In genomic region chr9:33125871-33126822, GRCh38 we compare ENCODE assay signal across 10 cellular contexts. TPM values are rescaled to one million over a fixed set of nuclear protein-coding genes. Genes with fewer than 3 reads are reported as not detected.
DNase-seq lines count a peak whose midpoint lies in the region; ATAC-seq, FAIRE-seq and TF ChIP-seq lines count a peak whose summit lies in the region.
"Had no signal": no experiment of that assay in that cellular context is flagged by ENCODE, and none has a peak within 500 bp of the region (broad histone marks: within the 10 kb centered on the region; RNA-seq: fewer than 3 reads in every experiment).

No MANE protein-coding gene starts in this region.

- no peak for FAIRE-seq in GM12878 (lab: Jason Lieb, UNC)

- RAD21 ChIA-PET in GM12878 (lab: Charles Lee; ENCODE audit: unreplicated experiment): interaction anchor here (0.7 to 2.3 kb wide), 8 partner anchors 15 to 100 kb away, joined by 3 to 10 read pairs (median 4); no protein-coding TSS in a partner anchor

- H3K4me1 ChIP-seq in GM12878 (ENCODE audit: control insufficient read depth, insufficient read depth, low read length) (peaks cover 43% of the 10 kb centered on the region), osteoblast (ENCODE audit: insufficient read depth, low read length) (peaks cover 18% of the 10 kb centered on the region)

- TF ChIP-seq CTCF in GM12878 (IDR thresholded peaks at IDR 0.05 in 2 of 3, conservative IDR thresholded peaks at IDR 0.05 in 1 of 3; ENCODE audit: control insufficient read depth in 2 of 3, extremely low read depth in 1 of 3, insufficient read depth in 1 of 3, low read depth in 3 of 3, low read length in 3 of 3) (no peak), osteoblast (IDR thresholded peaks at IDR 0.05; ENCODE audit: extremely low read depth, low read depth, low read length) (no peak)

- 31% methylated on average over 8 of the region's 8 CpGs for WGBS in GM12878 (ENCODE audit: insufficient coverage, insufficient replicate concordance, low lambda C conversion rate, missing lambda C conversion rate)

- H3K27me3 ChIP-seq in GM12878 (replicated peaks in 1 of 2; ENCODE audit: control insufficient read depth in 2 of 2, insufficient read depth in 2 of 2, low read length in 1 of 2) (no peaks in the 10 kb centered on the region), osteoblast (ENCODE audit: insufficient read depth, low read length) (no peaks in the 10 kb centered on the region)
- H3K27me3 ChIP-seq: cardiac muscle cell had no signal

- in situ Hi-C loops in GM12878 (cut with MboI): no loop called here

- H2AFZ ChIP-seq in GM12878 (ENCODE audit: control insufficient read depth, low read depth, low read length): no peak overlapping the region
- H2AFZ ChIP-seq in osteoblast (ENCODE audit: low read length): no peak overlapping the region

- CTCF ChIA-PET in GM12878 (lab: Yijun Ruan, JAX): interaction anchor here (0.9 to 3.0 kb wide), 12 partner anchors 10 to 100 kb away, joined by 3 to 21 read pairs (median 5); partner anchors contain the start of gene B4GALT1

- peak overlapping the region; percentile 17 for H3K27ac ChIP-seq in GM12878 (ENCODE audit: control insufficient read depth, insufficient read depth)
- peak overlapping the region; percentile 16 for H3K27ac ChIP-seq in osteoblast (ENCODE audit: low read depth, low read length)
- H3K27ac ChIP-seq: cardiac muscle cell had no signal

- ATAC-seq in GM18517 (IDR thresholded peaks at IDR 0.05; ENCODE audit: unreplicated experiment) (peak; percentile 43), HG03097 (IDR thresholded peaks at IDR 0.05; ENCODE audit: low FRiP score, unreplicated experiment) (peak; percentile 35), GM12878 (0 out of 3 replicates have a peak, but pooled peaks have one; percentile 5)

- H3K9me3 ChIP-seq in GM12878 (replicated peaks; ENCODE audit: control insufficient read depth, insufficient read depth, low read length): no peaks in the 10 kb centered on the region
- no peaks in the 10 kb centered on the region for H3K9me3 ChIP-seq in osteoblast (ENCODE audit: low read depth, low read length)

- intact Hi-C loops in GM12878 (cut with micrococcal nuclease; ENCODE audit: unreplicated experiment): loop anchor here (2.0 to 5.0 kb wide), 2 partner anchors 36 to 99 kb away; no protein-coding TSS in a partner anchor

- POLR2A ChIA-PET in GM12878 (lab: Charles Lee): interaction anchor here (0.9 to 2.2 kb wide), 6 partner anchors 11 to 44 kb away, joined by 3 to 8 read pairs (median 4); no protein-coding TSS in a partner anchor

- TF ChIP-seq EP300 in GM12878 (IDR thresholded peaks at IDR 0.05; ENCODE audit: borderline replicate concordance in 1 of 2, control insufficient read depth in 1 of 2, low read depth in 2 of 2, low read length in 2 of 2): no peak

- peaks cover 2% of the 10 kb centered on the region; the same call in 1 of the 2 replicates for H4K20me1 ChIP-seq in GM12878 (ENCODE audit: control insufficient read depth, insufficient read depth)
- H4K20me1 ChIP-seq in osteoblast (ENCODE audit: insufficient read depth, low read length): peaks cover 33% of the 10 kb centered on the region

- SMC1A ChIA-PET in GM12878 (lab: Charles Lee; ENCODE audit: uncharacterized antibody, unreplicated experiment): interaction anchor here (0.7 to 3.1 kb wide), 17 partner anchors 8 to 107 kb away, joined by 3 to 19 read pairs (median 4); partner anchors contain the start of gene B4GALT1

- TF ChIP-seq RAD21 in GM12878 (IDR thresholded peaks at IDR 0.05; ENCODE audit: insufficient read depth, low read depth, low read length): no peak

- no peak for DNase-seq in GM12878 (ENCODE audit: low read depth, low spot score)
- DNase-seq in osteoblast (ENCODE audit: insufficient read length, low spot score, missing footprints): peak; percentile 87
- no peak for DNase-seq in T-helper 1 cell
- DNase-seq in NCI-H1105 (lab: John Stamatoyannopoulos, UW): no peak
- DNase-seq in activated naive CD4-positive, alpha-beta T cell (lab: John Stamatoyannopoulos, UW): no peak
- no peak for DNase-seq in effector CD8-positive, alpha-beta T cell (lab: John Stamatoyannopoulos, UW)
- DNase-seq: mesendoderm had no signal

- peak; percentile 38; the same call in 1 of the 2 replicates for TF ChIP-seq POLR2A in GM12878 (IDR thresholded peaks at IDR 0.05; ENCODE audit: low read depth, low read length)

- H3K4me3 ChIP-seq in GM12878 (no peak overlapping the region), osteoblast (ENCODE audit: insufficient read depth, low read length) (no peak overlapping the region)
- H3K4me3 ChIP-seq: cardiac muscle cell had no signal

- peaks cover 44% of the 10 kb centered on the region for H3K79me2 ChIP-seq in GM12878 (ENCODE audit: control insufficient read depth, insufficient read depth, low read length)
- H3K79me2 ChIP-seq in osteoblast (ENCODE audit: insufficient read depth, low read length): peaks cover 87% of the 10 kb centered on the region

- H3K36me3 ChIP-seq in GM12878 (ENCODE audit: control insufficient read depth in 2 of 2, insufficient read depth in 2 of 2, low read length in 1 of 2): peaks cover 24 to 32% of the 10 kb centered on the region in 2 experiments
- peaks cover 60% of the 10 kb centered on the region for H3K36me3 ChIP-seq in osteoblast (ENCODE audit: insufficient read depth, low read length)

- BruUV-seq in GM12878 (replicated peaks; lab: Mats Ljungman, UMichigan): no TSS peak

- no peak overlapping the region for H3K9ac ChIP-seq in GM12878 (ENCODE audit: control insufficient read depth, insufficient read depth, low read length)

- H3K4me2 ChIP-seq in GM12878 (ENCODE audit: control insufficient read depth, insufficient read depth) (peak overlapping the region; percentile 4), osteoblast (ENCODE audit: insufficient read depth, low read length) (no peak overlapping the region)

TF ChIP-seq in GM12878, 131 proteins besides CTCF, POLR2A, EP300 and RAD21:
- TF ChIP-seq POLR2AphosphoS5 (IDR thresholded peaks at IDR 0.05; ENCODE audit: low read length) (0 out of 2 replicates have a peak, but pooled peaks have one; percentile 30), BHLHE40 (IDR thresholded peaks at IDR 0.05; ENCODE audit: borderline replicate concordance in 1 of 2, low read depth in 2 of 2, low read length in 1 of 2) (no peak)

RNA-seq across cellular contexts. Expression of gene B4GALT1, which starts 41.0 kb away (rescaled TPM):
- 47.6 and 51.1 TPM in 2 replicates for total RNA-seq in GM12878 (2013; cell fraction: nucleolus; rRNA removed)
- total RNA-seq in GM12878 (2014; rRNA removed): 23.4 and 24.2 TPM in 2 replicates
- total RNA-seq in GM12878 (2014; rRNA removed; fragmentation: Illumina TruSeq; extraction: Trizol): 12.7 and 15.3 TPM in 2 replicates
- total RNA-seq in GM12878 (2021): 77.5 and 79.0 TPM in 2 replicates
- 50.1 TPM for polyA plus RNA-seq in GM12878 (2011; ENCODE audit: low read depth)
- 29.6 and 36.5 TPM in 2 replicates for polyA plus RNA-seq in GM12878 (2011; rRNA removed)
- polyA plus RNA-seq in GM12878 (2011; cell fraction: cytosol; rRNA removed): 36.7 and 49.7 TPM in 2 replicates
- polyA plus RNA-seq in GM12878 (2011; cell fraction: nucleus; rRNA removed): 16.8 and 18.8 TPM in 2 replicates
- polyA plus RNA-seq in GM12878 (2012): 58.2 and 65.9 TPM in 2 replicates
- polyA plus RNA-seq in GM12878 (2014; fragmentation: Illumina TruSeq; extraction: Trizol): 66.7 and 68.8 TPM in 2 replicates
- 10 to 100 TPM; 22.4 to 23.3 TPM for polyA plus RNA-seq in GM12878 (2014; fragmentation: Nextera tagmentation; extraction: Ambion mirVana)
- polyA plus RNA-seq in GM12878 (2014; rRNA removed): 42.6 and 45.5 TPM in 2 replicates
- 10 to 100 TPM; 50.2 to 50.8 TPM for polyA plus RNA-seq in GM12878 (2016; fragmentation: Nextera tagmentation; extraction: Ambion mirVana)
- 48.3 and 58.3 TPM in 2 replicates for polyA minus RNA-seq in GM12878 (2011; rRNA and poly(A)+ RNA removed)
- 25.8 and 27.2 TPM in 2 replicates for polyA minus RNA-seq in GM12878 (2011; cell fraction: cytosol; rRNA and poly(A)+ RNA removed)
- polyA minus RNA-seq in GM12878 (2011; cell fraction: nucleus; rRNA and poly(A)+ RNA removed): 10.3 and 16.8 TPM in 2 replicates
- 63.7 and 76.3 TPM in 2 replicates for total RNA-seq in osteoblast

RNA-seq across cellular contexts. Expression of gene SMU1, which starts 49.7 kb away (rescaled TPM):
- 17.9 and 19.4 TPM in 2 replicates for total RNA-seq in GM12878 (2013; cell fraction: nucleolus; rRNA removed)
- 22.8 and 26.6 TPM in 2 replicates for total RNA-seq in GM12878 (2014; rRNA removed)
- 33.4 and 34.6 TPM in 2 replicates for total RNA-seq in GM12878 (2014; rRNA removed; fragmentation: Illumina TruSeq; extraction: Trizol)
- 19.7 and 20.4 TPM in 2 replicates for total RNA-seq in GM12878 (2021)
- 11.8 TPM for polyA plus RNA-seq in GM12878 (2011; ENCODE audit: low read depth)
- 21.1 and 27.5 TPM in 2 replicates for polyA plus RNA-seq in GM12878 (2011; rRNA removed)
- polyA plus RNA-seq in GM12878 (2011; cell fraction: cytosol; rRNA removed): 11.3 and 11.4 TPM in 2 replicates
- 7.2 and 8.2 TPM in 2 replicates for polyA plus RNA-seq in GM12878 (2011; cell fraction: nucleus; rRNA removed)
- polyA plus RNA-seq in GM12878 (2012): 12.9 and 13.9 TPM in 2 replicates
- 22.2 and 26.0 TPM in 2 replicates for polyA plus RNA-seq in GM12878 (2014; fragmentation: Illumina TruSeq; extraction: Trizol)
- polyA plus RNA-seq in GM12878 (2014; fragmentation: Nextera tagmentation; extraction: Ambion mirVana): 10 to 100 TPM; 18.5 to 20.7 TPM
- 16.5 and 20.0 TPM in 2 replicates for polyA plus RNA-seq in GM12878 (2014; rRNA removed)
- 10 to 100 TPM; 20.2 to 22.0 TPM for polyA plus RNA-seq in GM12878 (2016; fragmentation: Nextera tagmentation; extraction: Ambion mirVana)
- polyA minus RNA-seq in GM12878 (2011; rRNA and poly(A)+ RNA removed): 22.7 and 27.6 TPM in 2 replicates
- 9.6 and 10.7 TPM in 2 replicates for polyA minus RNA-seq in GM12878 (2011; cell fraction: cytosol; rRNA and poly(A)+ RNA removed)
- polyA minus RNA-seq in GM12878 (2011; cell fraction: nucleus; rRNA and poly(A)+ RNA removed): 5.0 and 6.0 TPM in 2 replicates
- 31.1 and 31.8 TPM in 2 replicates for total RNA-seq in osteoblast
